In the genomic region with DNA sequence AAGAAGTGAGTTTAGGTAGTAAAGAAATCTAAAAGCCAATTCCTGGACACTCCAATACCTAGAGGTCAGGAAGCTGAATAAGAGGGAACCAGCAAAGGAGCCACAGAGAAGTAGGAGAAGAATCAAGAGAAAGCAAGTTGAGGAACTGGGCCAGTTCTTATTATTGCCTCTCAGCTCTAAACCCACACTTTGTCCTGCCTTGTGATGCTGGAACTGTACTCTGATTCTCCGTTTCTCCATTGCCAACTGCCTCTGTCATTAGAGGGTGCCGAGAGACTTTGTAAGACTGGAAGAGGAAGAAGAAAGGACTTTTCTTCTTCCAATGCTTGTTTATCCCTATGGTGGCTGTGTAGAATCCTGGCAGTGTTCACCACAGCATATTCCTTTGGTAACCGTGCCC, we compare ENCODE assay signal across 16 cellular contexts. TPM values are rescaled to one million over a fixed set of nuclear protein-coding genes. Genes with fewer than 3 reads are reported as not detected.
A peak's percentile ranks its signal among the peaks of the same experiment; 100 is the strongest.
DNase-seq lines count a peak whose midpoint lies in the region; ATAC-seq, FAIRE-seq and TF ChIP-seq lines count a peak whose summit lies in the region.
"Had no signal": no experiment of that assay in that cellular context is flagged by ENCODE, and none has a peak within 500 bp of the region (broad histone marks: within the 10 kb centered on the region; RNA-seq: fewer than 3 reads in every experiment).

No MANE protein-coding gene starts in this region.

- H3K27ac Mint-ChIP-seq in astrocyte (ENCODE audit: unreplicated experiment), result no peak overlapping the region
- H3K27ac Mint-ChIP-seq: CD8-positive, alpha-beta memory T cell; H9 had no signal

- H3K4me2 ChIP-seq in astrocyte (ENCODE audit: low read length), result no peak overlapping the region

- H3K27me3 ChIP-seq in astrocyte (ENCODE audit: insufficient read depth, low read length), result no peaks in the 10 kb centered on the region
- H3K27me3 ChIP-seq in lower lobe of right lung (ENCODE audit: low read depth), result no peaks in the 10 kb centered on the region
- no peaks in the 10 kb centered on the region for H3K27me3 ChIP-seq in upper lobe of right lung
- no peaks in the 10 kb centered on the region for H3K27me3 ChIP-seq in SJCRH30
- H3K27me3 ChIP-seq: BE2C had no signal

- intact Hi-C loops in lower lobe of right lung (cut with DNase I) (no loop called here), upper lobe of right lung (cut with DNase I) (no loop called here)

- H3K4me1 ChIP-seq in astrocyte (ENCODE audit: insufficient read depth, low read length) (no peaks in the 10 kb centered on the region), lower lobe of right lung (no peaks in the 10 kb centered on the region), upper lobe of right lung (no peaks in the 10 kb centered on the region), SJCRH30 (no peaks in the 10 kb centered on the region)
- H3K4me1 ChIP-seq: BE2C, Caco-2 had no signal

- no peaks in the 10 kb centered on the region for H3K79me2 ChIP-seq in astrocyte (ENCODE audit: insufficient read depth, low read length)

- H3K9me3 ChIP-seq in astrocyte (ENCODE audit: insufficient read depth, low read depth, low read length) (no peaks in the 10 kb centered on the region), lower lobe of right lung (no peaks in the 10 kb centered on the region), upper lobe of right lung (no peaks in the 10 kb centered on the region), SJCRH30 (replicated peaks) (no peaks in the 10 kb centered on the region)
- H3K9me3 ChIP-seq: BE2C, Caco-2 had no signal

- ATAC-seq in lower lobe of right lung, result peak; percentile 33 to 67
- peak; percentile 79 for ATAC-seq in upper lobe of right lung

- H3K27ac ChIP-seq in astrocyte (ENCODE audit: low read depth, low read length) (no peak overlapping the region), lower lobe of right lung (peak overlapping the region; percentile 5), upper lobe of right lung (peak overlapping the region; percentile 9), SJCRH30 (no peak overlapping the region)
- H3K27ac ChIP-seq: GM23248 had no signal

- no peaks in the 10 kb centered on the region for H4K20me1 ChIP-seq in astrocyte (ENCODE audit: insufficient read depth, low read length)

- peak overlapping the region; percentile 28 for H2AFZ ChIP-seq in astrocyte (ENCODE audit: low read depth, low read length)
- H2AFZ ChIP-seq: GM23248 had no signal

- no peak overlapping the region for H3K9ac ChIP-seq in astrocyte (ENCODE audit: low read length)
- H3K9ac ChIP-seq: GM23248 had no signal

- H3K4me3 Mint-ChIP-seq in astrocyte (ENCODE audit: unreplicated experiment), result no peak overlapping the region
- H3K4me3 Mint-ChIP-seq: CD8-positive, alpha-beta memory T cell; H9 had no signal

- no peaks in the 10 kb centered on the region for H3K9me3 Mint-ChIP-seq in astrocyte (ENCODE audit: unreplicated experiment)
- H3K9me3 Mint-ChIP-seq: CD14-positive monocyte, H9 had no signal

- H3K36me3 Mint-ChIP-seq in astrocyte (ENCODE audit: low read depth, unreplicated experiment), result no peaks in the 10 kb centered on the region
- H3K36me3 Mint-ChIP-seq: CD14-positive monocyte; CD8-positive, alpha-beta memory T cell had no signal

- H3K36me3 ChIP-seq in astrocyte (ENCODE audit: insufficient read depth, low read length) (no peaks in the 10 kb centered on the region), lower lobe of right lung (no peaks in the 10 kb centered on the region), upper lobe of right lung (no peaks in the 10 kb centered on the region), SJCRH30 (no peaks in the 10 kb centered on the region)
- H3K36me3 ChIP-seq: BE2C had no signal

- DNase-seq in CD1c-positive myeloid dendritic cell (ENCODE audit: extremely low spot score) (peak; percentile 69), astrocyte (ENCODE audit: low read depth) (no peak), lower lobe of right lung (no peak), upper lobe of right lung (no peak), SJCRH30 (no peak), D721Med (ENCODE audit: insufficient read length, low spot score) (no peak), NCI-H774 (lab: John Stamatoyannopoulos, UW) (no peak)
- DNase-seq: BE2C; Caco-2; CD8-positive, alpha-beta memory T cell; DMS53; GF-D8; GM23248; H9 had no signal

- H3K4me1 Mint-ChIP-seq in astrocyte (ENCODE audit: low read depth, unreplicated experiment), result peaks cover 2% of the 10 kb centered on the region
- H3K4me1 Mint-ChIP-seq: CD8-positive, alpha-beta memory T cell had no signal

- H3K4me3 ChIP-seq in astrocyte (ENCODE audit: insufficient read depth, low read depth, low read length), result no peak overlapping the region
- H3K4me3 ChIP-seq in lower lobe of right lung, result no peak overlapping the region
- H3K4me3 ChIP-seq in upper lobe of right lung, result no peak overlapping the region
- H3K4me3 ChIP-seq in SJCRH30, result no peak overlapping the region
- H3K4me3 ChIP-seq: GM23248 had no signal

- TF ChIP-seq CTCF in astrocyte (IDR thresholded peaks at IDR 0.05; ENCODE audit: insufficient read depth, low read depth, low read length) (no peak), lower lobe of right lung (IDR thresholded peaks at IDR 0.05) (no peak), upper lobe of right lung (IDR thresholded peaks at IDR 0.05) (no peak), D721Med (IDR thresholded peaks at IDR 0.05; ENCODE audit: insufficient read depth, missing control alignments) (no peak)

- no peak for FAIRE-seq in astrocyte (lab: Jason Lieb, UNC)
- FAIRE-seq in D721Med (lab: Jason Lieb, UNC), result no peak
- FAIRE-seq: A204.1 had no signal

- H3K27me3 Mint-ChIP-seq in astrocyte (ENCODE audit: low read depth, unreplicated experiment), result no peaks in the 10 kb centered on the region

RNA-seq across cellular contexts. Expression of a gene that starts 38.6 kb away (rescaled TPM):
- total RNA-seq in astrocyte (2.1 and 2.5 TPM in 2 replicates), lower lobe of right lung (9.2 TPM), upper lobe of right lung (5.7 TPM)
- 1.5 and 2.0 TPM in 2 replicates for total RNA-seq in SJCRH30 (2014; rRNA removed; shearing (Covaris generic))
- total RNA-seq: CD8-positive, alpha-beta memory T cell; GM23248 had no signal

Comparison
In these comparisons a context has a peak if more than half of its experiments do, and no peak if none do; other contexts are left out.
1. H3K27ac ChIP-seq: peak in lower lobe of right lung (single experiment) and upper lobe of right lung (single experiment); none in astrocyte (single experiment) and SJCRH30 (single experiment).